ENCODE assay signal across 8 cellular contexts in the genomic region with DNA sequence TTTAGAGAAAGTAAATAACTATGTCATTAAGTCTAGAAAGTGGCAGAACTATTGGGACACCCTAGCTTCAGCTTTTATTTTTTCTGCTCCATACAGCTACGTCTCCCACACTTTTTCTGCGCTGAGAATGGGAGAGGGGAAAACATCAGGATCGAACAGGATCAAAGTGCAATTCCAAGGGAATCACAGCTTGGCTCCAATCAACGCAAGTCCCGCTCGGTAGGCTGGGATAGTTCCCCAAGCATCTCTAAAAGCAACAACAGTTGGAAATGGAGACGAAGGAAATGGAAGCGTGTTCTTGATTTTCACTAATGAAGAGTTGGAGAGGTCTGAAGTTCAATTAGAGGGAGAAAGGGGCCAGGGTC. TPM values are rescaled to one million over a fixed set of nuclear protein-coding genes. Genes with fewer than 3 reads are reported as not detected.
A peak's percentile ranks its signal among the peaks of the same experiment; 100 is the strongest.
DNase-seq lines count a peak whose midpoint lies in the region; ATAC-seq lines count a peak whose summit lies in the region.

No MANE protein-coding gene starts in this region.

- DNase-seq in H7, result no peak
- DNase-seq in activated CD4-positive, alpha-beta memory T cell treated with anti-CD3 and anti-CD28 coated beads for 36 hours, result no peak
- no peak for DNase-seq in right cardiac atrium
- no peak for DNase-seq in NCI-H524 treated with DMSO at 0.1 percent for 48 hours (lab: John Stamatoyannopoulos, UW)
- no peak for DNase-seq in germinal center (ENCODE audit: low spot score)
- no peak for DNase-seq in stimulated activated CD4-positive, alpha-beta T cell treated with anti-CD3 and anti-CD28 coated beads, Interleukin-4, amount 100 ng/mL, for 24 hours

- WGBS in right cardiac atrium, result 2% methylated on average over 8 of the region's 8 CpGs

- no peaks in the 10 kb centered on the region for H3K9me3 ChIP-seq in right cardiac atrium (ENCODE audit: control insufficient read depth, low read length)

- H3K36me3 Mint-ChIP-seq in activated CD4-positive, alpha-beta memory T cell treated with anti-CD3 and anti-CD28 coated beads for 36 hours, result peaks cover 3% of the 10 kb centered on the region

- H3K27me3 Mint-ChIP-seq in activated CD4-positive, alpha-beta memory T cell treated with anti-CD3 and anti-CD28 coated beads for 36 hours, result no peaks in the 10 kb centered on the region

- intact Hi-C loops in activated CD4-positive, alpha-beta memory T cell treated with anti-CD3 and anti-CD28 coated beads for 36 hours (cut with micrococcal nuclease), result loop anchor here (1.0 to 5.0 kb wide), 3 partner anchors 14 to 133 kb away; partner anchors contain the start of genes FUCA1 and PNRC2
- intact Hi-C loops in right cardiac atrium (cut with DNase I), result loop anchor here in 1 of 4 donors (5.0 kb wide), 1 partner anchor 43 kb away; the partner anchor contains the start of gene FUCA1

- H3K27ac ChIP-seq in right cardiac atrium (ENCODE audit: low read length) (peak overlapping the region; percentile 85), skin epidermis (peak overlapping the region; percentile 83 to 99 (median 95))

- H3K4me3 ChIP-seq in H7 (ENCODE audit: insufficient read depth, low read depth, low read length) (peak overlapping the region; percentile 98), right cardiac atrium (ENCODE audit: low read length) (peak overlapping the region; percentile 85), skin epidermis (peak overlapping the region; percentile 79 to 95 (median 86))

- CTCF ChIA-PET in activated CD4-positive, alpha-beta memory T cell treated with anti-CD3 and anti-CD28 coated beads for 36 hours (lab: Charles Lee), result interaction anchor here (0.6 to 8.0 kb wide), 4 partner anchors 14 to 34 kb away, joined by 3 to 84 read pairs (median 4); no protein-coding TSS in a partner anchor

- H3K36me3 ChIP-seq in H7 (replicated peaks; ENCODE audit: control insufficient read depth, insufficient read depth, low read length), result no peaks in the 10 kb centered on the region

- no peak for ATAC-seq in right cardiac atrium
- no peak for ATAC-seq in HG02759 (IDR thresholded peaks at IDR 0.05; ENCODE audit: unreplicated experiment)

- H3K27ac Mint-ChIP-seq in activated CD4-positive, alpha-beta memory T cell treated with anti-CD3 and anti-CD28 coated beads for 36 hours, result peak overlapping the region; percentile 95

- no peaks in the 10 kb centered on the region for H3K4me1 ChIP-seq in right cardiac atrium (ENCODE audit: control insufficient read depth, insufficient read depth, low read length)

- POLR2A ChIA-PET in activated CD4-positive, alpha-beta memory T cell treated with anti-CD3 and anti-CD28 coated beads for 36 hours (lab: Charles Lee), result interaction anchor here (1.0 to 2.6 kb wide), 4 partner anchors 14 to 139 kb away, joined by 3 to 14 read pairs (median 4); partner anchors contain the start of gene GALE

- peaks cover 17% of the 10 kb centered on the region for H3K4me1 Mint-ChIP-seq in activated CD4-positive, alpha-beta memory T cell treated with anti-CD3 and anti-CD28 coated beads for 36 hours (ENCODE audit: low read depth)

- H3K9me3 Mint-ChIP-seq in activated CD4-positive, alpha-beta memory T cell treated with anti-CD3 and anti-CD28 coated beads for 36 hours, result no peaks in the 10 kb centered on the region

- peak overlapping the region; percentile 97 for H3K4me3 Mint-ChIP-seq in activated CD4-positive, alpha-beta memory T cell treated with anti-CD3 and anti-CD28 coated beads for 36 hours

- no peaks in the 10 kb centered on the region for H3K27me3 ChIP-seq in H7 (ENCODE audit: control insufficient read depth, insufficient read depth, low read length)
- no peaks in the 10 kb centered on the region for H3K27me3 ChIP-seq in right cardiac atrium (ENCODE audit: control insufficient read depth, insufficient read depth)

RNA-seq across cellular contexts. Expression of gene HMGCL, which starts 0.5 kb away (rescaled TPM):
- total RNA-seq in H7 (2014; rRNA removed; shearing (Covaris generic)), result 35.8 and 53.1 TPM in 2 replicates
- total RNA-seq in activated CD4-positive, alpha-beta memory T cell treated with anti-CD3 and anti-CD28 coated beads for 36 hours, result 10 to 100 TPM; 34.2 to 35.3 TPM
- 10 to 100 TPM; 20.1 to 26.2 (median 21.7) TPM for total RNA-seq in right cardiac atrium
- 31.9 TPM for polyA plus RNA-seq in right cardiac atrium

RNA-seq across cellular contexts. Expression of gene GALE, which starts 24.1 kb away (rescaled TPM):
- total RNA-seq in H7 (2014; rRNA removed; shearing (Covaris generic)), result 72.0 and 103 TPM in 2 replicates
- total RNA-seq in activated CD4-positive, alpha-beta memory T cell treated with anti-CD3 and anti-CD28 coated beads for 36 hours, result 10 to 100 TPM; 49.4 to 54.9 TPM
- 10 to 100 TPM in 1 of 4 donors, 1 to 10 TPM in 3; 6.1 to 11.0 (median 6.7) TPM for total RNA-seq in right cardiac atrium
- polyA plus RNA-seq in right cardiac atrium, result 11.2 TPM

RNA-seq across cellular contexts. Expression of gene LYPLA2, which starts 33.7 kb away (rescaled TPM):
- 291 and 385 TPM in 2 replicates for total RNA-seq in H7 (2014; rRNA removed; shearing (Covaris generic))
- 10 to 100 TPM; 70.5 to 71.1 TPM for total RNA-seq in activated CD4-positive, alpha-beta memory T cell treated with anti-CD3 and anti-CD28 coated beads for 36 hours
- 10 to 100 TPM; 28.5 to 33.3 (median 32.5) TPM for total RNA-seq in right cardiac atrium
- 32.0 TPM for polyA plus RNA-seq in right cardiac atrium

RNA-seq across cellular contexts. Expression of gene FUCA1, which starts 43.4 kb away (rescaled TPM):
- 8.2 and 10.8 TPM in 2 replicates for total RNA-seq in H7 (2014; rRNA removed; shearing (Covaris generic))
- 1 to 10 TPM; 5.3 to 5.4 TPM for total RNA-seq in activated CD4-positive, alpha-beta memory T cell treated with anti-CD3 and anti-CD28 coated beads for 36 hours
- total RNA-seq in right cardiac atrium, result 10 to 100 TPM; 16.8 to 22.1 (median 19.4) TPM
- polyA plus RNA-seq in right cardiac atrium, result 15.5 TPM

RNA-seq across cellular contexts. Expression of gene PITHD1, which starts 46.5 kb away (rescaled TPM):
- 122 and 125 TPM in 2 replicates for total RNA-seq in H7 (2014; rRNA removed; shearing (Covaris generic))
- 10 to 100 TPM; 67.2 to 69.0 TPM for total RNA-seq in activated CD4-positive, alpha-beta memory T cell treated with anti-CD3 and anti-CD28 coated beads for 36 hours
- 10 to 100 TPM; 35.5 to 40.3 (median 38.8) TPM for total RNA-seq in right cardiac atrium
- polyA plus RNA-seq in right cardiac atrium, result 33.1 TPM
